In the genomic region with DNA sequence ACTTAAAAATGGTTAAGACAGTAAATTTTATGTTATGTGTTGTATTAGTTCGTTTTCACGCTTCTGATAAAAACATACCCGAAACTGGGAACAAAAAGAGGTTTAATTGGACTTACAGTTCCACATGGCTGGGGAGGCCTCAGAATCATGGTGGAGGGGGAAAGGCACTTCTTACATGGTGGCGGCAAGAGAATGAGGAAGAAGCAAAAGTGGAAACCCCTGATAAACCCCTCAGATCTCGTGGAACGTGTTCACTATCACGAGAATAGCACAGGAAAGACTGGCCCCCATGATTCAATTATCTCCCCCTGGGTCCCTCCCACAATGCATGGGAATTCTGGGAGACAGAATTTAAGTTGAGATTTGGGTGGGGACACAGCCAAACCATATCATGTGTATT, we compare ENCODE assay signal across 7 cellular contexts. TPM values are rescaled to one million over a fixed set of nuclear protein-coding genes. Genes with fewer than 3 reads are reported as not detected.
"Had no signal": no experiment of that assay in that cellular context is flagged by ENCODE, and none has a peak within 500 bp of the region (broad histone marks: within the 10 kb centered on the region; RNA-seq: fewer than 3 reads in every experiment).

No MANE protein-coding gene starts in this region.

RNA-seq across cellular contexts. Expression of a gene that starts 18.3 kb away (rescaled TPM):
- total RNA-seq: GM23248, GM23338, H1, H4, H7, H9, HFFc6 had no signal
- polyA plus RNA-seq: GM23248, GM23338 had no signal

RNA-seq across cellular contexts. Expression of a gene that starts 25.7 kb away (rescaled TPM):
- total RNA-seq: GM23248, GM23338, H1, H4, H7, H9, HFFc6 had no signal
- polyA plus RNA-seq: GM23248, GM23338, H1 had no signal

RNA-seq across cellular contexts. Expression of a gene that starts 39.6 kb away (rescaled TPM):
- total RNA-seq: GM23248, GM23338, H1, H4, H7, H9, HFFc6 had no signal
- polyA plus RNA-seq: GM23248, GM23338, H1 had no signal
